Comparison of ENCODE assay signal across 1 cellular context in the genomic region with DNA sequence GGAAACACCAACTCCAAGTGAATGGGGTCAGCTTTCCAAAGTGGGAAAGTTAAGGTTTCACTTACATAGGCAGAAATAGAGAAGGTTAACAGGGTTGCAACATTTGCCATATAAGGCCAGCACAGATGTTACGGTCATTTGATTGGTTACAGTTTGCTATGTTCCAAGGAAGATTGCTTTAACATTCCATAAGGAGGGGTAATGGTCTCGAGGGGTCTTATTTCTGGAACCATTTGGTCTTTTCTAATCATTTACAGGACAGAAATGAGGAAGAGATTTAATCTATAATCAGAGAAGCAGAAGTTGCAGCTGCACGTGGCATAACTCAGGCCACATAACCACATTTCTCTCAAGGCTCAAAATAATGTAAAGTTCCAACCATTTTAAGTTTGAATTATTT.
TF ChIP-seq lines count a peak whose summit lies in the region.

No MANE protein-coding gene starts in this region.

TF ChIP-seq in GM23338, 12 proteins besides CTCF, POLR2A, EP300 and RAD21:
- TF ChIP-seq, protein P1, sequence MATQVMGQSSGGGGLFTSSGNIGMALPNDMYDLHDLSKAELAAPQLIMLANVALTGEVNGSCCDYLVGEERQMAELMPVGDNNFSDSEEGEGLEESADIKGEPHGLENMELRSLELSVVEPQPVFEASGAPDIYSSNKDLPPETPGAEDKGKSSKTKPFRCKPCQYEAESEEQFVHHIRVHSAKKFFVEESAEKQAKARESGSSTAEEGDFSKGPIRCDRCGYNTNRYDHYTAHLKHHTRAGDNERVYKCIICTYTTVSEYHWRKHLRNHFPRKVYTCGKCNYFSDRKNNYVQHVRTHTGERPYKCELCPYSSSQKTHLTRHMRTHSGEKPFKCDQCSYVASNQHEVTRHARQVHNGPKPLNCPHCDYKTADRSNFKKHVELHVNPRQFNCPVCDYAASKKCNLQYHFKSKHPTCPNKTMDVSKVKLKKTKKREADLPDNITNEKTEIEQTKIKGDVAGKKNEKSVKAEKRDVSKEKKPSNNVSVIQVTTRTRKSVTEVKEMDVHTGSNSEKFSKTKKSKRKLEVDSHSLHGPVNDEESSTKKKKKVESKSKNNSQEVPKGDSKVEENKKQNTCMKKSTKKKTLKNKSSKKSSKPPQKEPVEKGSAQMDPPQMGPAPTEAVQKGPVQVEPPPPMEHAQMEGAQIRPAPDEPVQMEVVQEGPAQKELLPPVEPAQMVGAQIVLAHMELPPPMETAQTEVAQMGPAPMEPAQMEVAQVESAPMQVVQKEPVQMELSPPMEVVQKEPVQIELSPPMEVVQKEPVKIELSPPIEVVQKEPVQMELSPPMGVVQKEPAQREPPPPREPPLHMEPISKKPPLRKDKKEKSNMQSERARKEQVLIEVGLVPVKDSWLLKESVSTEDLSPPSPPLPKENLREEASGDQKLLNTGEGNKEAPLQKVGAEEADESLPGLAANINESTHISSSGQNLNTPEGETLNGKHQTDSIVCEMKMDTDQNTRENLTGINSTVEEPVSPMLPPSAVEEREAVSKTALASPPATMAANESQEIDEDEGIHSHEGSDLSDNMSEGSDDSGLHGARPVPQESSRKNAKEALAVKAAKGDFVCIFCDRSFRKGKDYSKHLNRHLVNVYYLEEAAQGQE (IDR thresholded peaks at IDR 0.05; ENCODE audit: unreplicated experiment): no peak
- no peak for TF ChIP-seq NANOG (IDR thresholded peaks at IDR 0.05; ENCODE audit: borderline replicate concordance)
- TF ChIP-seq POLR2AphosphoS5 (IDR thresholded peaks at IDR 0.05; ENCODE audit: low read depth): no peak
- TF ChIP-seq, protein P2, sequence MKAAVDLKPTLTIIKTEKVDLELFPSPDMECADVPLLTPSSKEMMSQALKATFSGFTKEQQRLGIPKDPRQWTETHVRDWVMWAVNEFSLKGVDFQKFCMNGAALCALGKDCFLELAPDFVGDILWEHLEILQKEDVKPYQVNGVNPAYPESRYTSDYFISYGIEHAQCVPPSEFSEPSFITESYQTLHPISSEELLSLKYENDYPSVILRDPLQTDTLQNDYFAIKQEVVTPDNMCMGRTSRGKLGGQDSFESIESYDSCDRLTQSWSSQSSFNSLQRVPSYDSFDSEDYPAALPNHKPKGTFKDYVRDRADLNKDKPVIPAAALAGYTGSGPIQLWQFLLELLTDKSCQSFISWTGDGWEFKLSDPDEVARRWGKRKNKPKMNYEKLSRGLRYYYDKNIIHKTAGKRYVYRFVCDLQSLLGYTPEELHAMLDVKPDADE (IDR thresholded peaks at IDR 0.05): no peak
- no peak for TF ChIP-seq ZNF331 (CRISPR knock-in tag; IDR thresholded peaks at IDR 0.05; ENCODE audit: low read depth)
- TF ChIP-seq, protein P3, sequence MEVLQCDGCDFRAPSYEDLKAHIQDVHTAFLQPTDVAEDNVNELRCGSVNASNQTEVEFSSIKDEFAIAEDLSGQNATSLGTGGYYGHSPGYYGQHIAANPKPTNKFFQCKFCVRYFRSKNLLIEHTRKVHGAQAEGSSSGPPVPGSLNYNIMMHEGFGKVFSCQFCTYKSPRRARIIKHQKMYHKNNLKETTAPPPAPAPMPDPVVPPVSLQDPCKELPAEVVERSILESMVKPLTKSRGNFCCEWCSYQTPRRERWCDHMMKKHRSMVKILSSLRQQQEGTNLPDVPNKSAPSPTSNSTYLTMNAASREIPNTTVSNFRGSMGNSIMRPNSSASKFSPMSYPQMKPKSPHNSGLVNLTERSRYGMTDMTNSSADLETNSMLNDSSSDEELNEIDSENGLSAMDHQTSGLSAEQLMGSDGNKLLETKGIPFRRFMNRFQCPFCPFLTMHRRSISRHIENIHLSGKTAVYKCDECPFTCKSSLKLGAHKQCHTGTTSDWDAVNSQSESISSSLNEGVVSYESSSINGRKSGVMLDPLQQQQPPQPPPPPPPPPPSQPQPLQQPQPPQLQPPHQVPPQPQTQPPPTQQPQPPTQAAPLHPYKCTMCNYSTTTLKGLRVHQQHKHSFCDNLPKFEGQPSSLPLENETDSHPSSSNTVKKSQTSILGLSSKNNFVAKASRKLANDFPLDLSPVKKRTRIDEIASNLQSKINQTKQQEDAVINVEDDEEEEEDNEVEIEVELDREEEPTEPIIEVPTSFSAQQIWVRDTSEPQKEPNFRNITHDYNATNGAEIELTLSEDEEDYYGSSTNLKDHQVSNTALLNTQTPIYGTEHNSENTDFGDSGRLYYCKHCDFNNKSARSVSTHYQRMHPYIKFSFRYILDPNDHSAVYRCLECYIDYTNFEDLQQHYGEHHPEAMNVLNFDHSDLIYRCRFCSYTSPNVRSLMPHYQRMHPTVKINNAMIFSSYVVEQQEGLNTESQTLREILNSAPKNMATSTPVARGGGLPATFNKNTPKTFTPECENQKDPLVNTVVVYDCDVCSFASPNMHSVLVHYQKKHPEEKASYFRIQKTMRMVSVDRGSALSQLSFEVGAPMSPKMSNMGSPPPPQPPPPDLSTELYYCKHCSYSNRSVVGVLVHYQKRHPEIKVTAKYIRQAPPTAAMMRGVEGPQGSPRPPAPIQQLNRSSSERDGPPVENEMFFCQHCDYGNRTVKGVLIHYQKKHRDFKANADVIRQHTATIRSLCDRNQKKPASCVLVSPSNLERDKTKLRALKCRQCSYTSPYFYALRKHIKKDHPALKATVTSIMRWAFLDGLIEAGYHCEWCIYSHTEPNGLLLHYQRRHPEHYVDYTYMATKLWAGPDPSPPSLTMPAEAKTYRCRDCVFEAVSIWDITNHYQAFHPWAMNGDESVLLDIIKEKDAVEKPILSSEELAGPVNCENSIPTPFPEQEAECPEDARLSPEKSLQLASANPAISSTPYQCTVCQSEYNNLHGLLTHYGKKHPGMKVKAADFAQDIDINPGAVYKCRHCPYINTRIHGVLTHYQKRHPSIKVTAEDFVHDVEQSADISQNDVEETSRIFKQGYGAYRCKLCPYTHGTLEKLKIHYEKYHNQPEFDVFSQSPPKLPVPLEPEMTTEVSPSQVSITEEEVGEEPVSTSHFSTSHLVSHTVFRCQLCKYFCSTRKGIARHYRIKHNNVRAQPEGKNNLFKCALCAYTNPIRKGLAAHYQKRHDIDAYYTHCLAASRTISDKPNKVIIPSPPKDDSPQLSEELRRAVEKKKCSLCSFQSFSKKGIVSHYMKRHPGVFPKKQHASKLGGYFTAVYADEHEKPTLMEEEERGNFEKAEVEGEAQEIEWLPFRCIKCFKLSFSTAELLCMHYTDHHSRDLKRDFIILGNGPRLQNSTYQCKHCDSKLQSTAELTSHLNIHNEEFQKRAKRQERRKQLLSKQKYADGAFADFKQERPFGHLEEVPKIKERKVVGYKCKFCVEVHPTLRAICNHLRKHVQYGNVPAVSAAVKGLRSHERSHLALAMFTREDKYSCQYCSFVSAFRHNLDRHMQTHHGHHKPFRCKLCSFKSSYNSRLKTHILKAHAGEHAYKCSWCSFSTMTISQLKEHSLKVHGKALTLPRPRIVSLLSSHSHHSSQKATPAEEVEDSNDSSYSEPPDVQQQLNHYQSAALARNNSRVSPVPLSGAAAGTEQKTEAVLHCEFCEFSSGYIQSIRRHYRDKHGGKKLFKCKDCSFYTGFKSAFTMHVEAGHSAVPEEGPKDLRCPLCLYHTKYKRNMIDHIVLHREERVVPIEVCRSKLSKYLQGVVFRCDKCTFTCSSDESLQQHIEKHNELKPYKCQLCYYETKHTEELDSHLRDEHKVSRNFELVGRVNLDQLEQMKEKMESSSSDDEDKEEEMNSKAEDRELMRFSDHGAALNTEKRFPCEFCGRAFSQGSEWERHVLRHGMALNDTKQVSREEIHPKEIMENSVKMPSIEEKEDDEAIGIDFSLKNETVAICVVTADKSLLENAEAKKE (CRISPR knock-in tag; IDR thresholded peaks at IDR 0.05): no peak
- TF ChIP-seq JUNB (IDR thresholded peaks at IDR 0.05; ENCODE audit: unreplicated experiment): no peak
- no peak for TF ChIP-seq EZH2phosphoT487 (IDR thresholded peaks at IDR 0.05; ENCODE audit: unreplicated experiment)
- no peak for TF ChIP-seq EZH2 (IDR thresholded peaks at IDR 0.05; ENCODE audit: low read depth, unreplicated experiment)
- TF ChIP-seq CREB1 (CRISPR knock-in tag; IDR thresholded peaks at IDR 0.05; ENCODE audit: low read depth): no peak
